Comparison of ENCODE assay signal across 26 cellular contexts in the genomic region with DNA sequence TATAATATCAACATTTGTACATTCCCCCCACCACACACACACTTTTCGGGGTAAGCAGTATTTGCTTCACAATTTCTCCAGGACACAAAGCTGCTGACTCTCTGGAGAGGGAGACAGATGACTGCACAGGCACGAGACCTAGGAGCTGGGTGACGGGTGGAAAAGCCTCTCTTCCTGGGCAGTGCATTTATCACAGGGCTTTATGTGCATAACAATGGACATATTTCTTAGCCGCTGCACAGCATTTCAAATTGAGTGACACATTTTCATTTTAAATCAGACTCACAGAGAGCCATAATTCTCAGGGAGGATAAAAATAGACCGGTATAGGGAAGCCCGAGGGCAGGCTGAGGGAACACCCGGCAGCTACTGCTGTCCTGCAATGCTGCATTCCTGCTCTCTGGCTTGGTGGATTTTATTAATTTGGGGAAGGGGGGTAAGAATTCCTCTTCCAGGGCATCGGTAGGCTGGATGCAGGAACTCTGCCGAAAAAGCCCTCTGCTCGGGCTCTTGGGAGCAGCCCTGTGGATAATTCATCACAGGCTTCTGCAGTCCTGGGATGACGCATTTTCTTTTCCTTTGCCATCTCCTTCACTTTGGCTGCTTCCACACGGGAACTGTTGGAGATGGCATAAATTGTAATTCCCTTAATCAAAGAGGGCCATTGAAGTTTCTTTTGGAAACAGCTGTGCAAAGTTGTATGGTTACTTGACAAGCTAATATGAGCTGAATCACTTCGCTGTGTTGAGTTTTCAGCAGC.
DNase-seq lines count a peak whose midpoint lies in the region; ATAC-seq and TF ChIP-seq lines count a peak whose summit lies in the region.
"Had no signal": no experiment of that assay in that cellular context is flagged by ENCODE, and none has a peak within 500 bp of the region (broad histone marks: within the 10 kb centered on the region; RNA-seq: fewer than 3 reads in every experiment).

No MANE protein-coding gene starts in this region.

- H2AK5ac ChIP-seq in mesenchymal stem cell (ENCODE audit: low read length, severe bottlenecking): no peak overlapping the region

- no peaks in the 10 kb centered on the region for H3K4me1 Mint-ChIP-seq in activated T-helper 1 cell treated with anti-CD3 and anti-CD28 coated beads, Interleukin-12 subunit alpha, Interleukin-12 subunit beta, Interleukin-2, Interleukin-4 antibody, amounts not matched to agents 30 ng/mL and 10 ng/mL and 1 ng/mL, durations not matched to agents 14 hours and 24 hours and 36 hours (ENCODE audit: low read depth)
- H3K4me1 Mint-ChIP-seq: activated CD4-positive, alpha-beta T cell treated with anti-CD3 and anti-CD28 coated beads for 36 hours; GM23338; naive B cell had no signal

- in situ Hi-C loops in HAP-1 (cut with MboI; ENCODE audit: low sequenced_read_pairs) (no loop called here), astrocyte of the spinal cord (cut with HindIII; ENCODE audit: low sequenced_read_pairs) (no loop called here)

- H3K36me3 ChIP-seq in HAP-1 (replicated peaks) (no peaks in the 10 kb centered on the region), mesenchymal stem cell (ENCODE audit: control insufficient read depth in 1 of 2, insufficient read depth in 2 of 2, low read depth in 1 of 2, low read length in 2 of 2) (no peaks in the 10 kb centered on the region)
- H3K36me3 ChIP-seq: adrenal gland, SJCRH30 had no signal

- peak overlapping the region; percentile 32 for H3K4me2 ChIP-seq in mesenchymal stem cell (ENCODE audit: low read length, poor library complexity, severe bottlenecking)
- H3K4me2 ChIP-seq: GM23338, KMS-11 had no signal

- no peak overlapping the region for H3K14ac ChIP-seq in mesenchymal stem cell (ENCODE audit: low read length in 2 of 2)

- no peak overlapping the region for H3K4me3 ChIP-seq in HAP-1
- no peak overlapping the region for H3K4me3 ChIP-seq in astrocyte of the spinal cord (ENCODE audit: low read depth, low read length)
- H3K4me3 ChIP-seq in mesenchymal stem cell (ENCODE audit: insufficient read depth in 1 of 2, low read depth in 1 of 2, low read length in 2 of 2): no peak overlapping the region
- H3K4me3 ChIP-seq: adrenal gland, GM23338, Peyer's patch, SJCRH30 had no signal

- no peak overlapping the region for H2BK12ac ChIP-seq in mesenchymal stem cell (ENCODE audit: low read length in 2 of 2)

- H4K8ac ChIP-seq in mesenchymal stem cell (ENCODE audit: low read length): no peak overlapping the region

- H3K4ac ChIP-seq in mesenchymal stem cell (ENCODE audit: low read depth in 1 of 2, low read length in 2 of 2): no peak overlapping the region

- no peak overlapping the region for H3K27ac Mint-ChIP-seq in activated T-helper 1 cell treated with anti-CD3 and anti-CD28 coated beads, Interleukin-12 subunit alpha, Interleukin-12 subunit beta, Interleukin-2, Interleukin-4 antibody, amounts not matched to agents 30 ng/mL and 10 ng/mL and 1 ng/mL, durations not matched to agents 14 hours and 24 hours and 36 hours
- H3K27ac Mint-ChIP-seq: activated CD4-positive, alpha-beta T cell treated with anti-CD3 and anti-CD28 coated beads for 36 hours; GM23338; T-helper 1 cell treated with Interleukin-12 subunit alpha and Interleukin-12 subunit beta and Interleukin-4 antibody, amounts not matched to agents 30 μg/mL and 1 μg/mL, for 36 hours had no signal

- ATAC-seq in HG03469 (IDR thresholded peaks at IDR 0.05; ENCODE audit: unreplicated experiment): no peak
- ATAC-seq: activated CD4-positive, alpha-beta T cell treated with anti-CD3 and anti-CD28 coated beads for 36 hours; activated T-cell treated with anti-CD3 and anti-CD28 coated beads, Interleukin-2, amount 50 U/mL, for 4 hours; GM23338; right cardiac atrium; stimulated activated naive CD8-positive, alpha-beta T cell treated with anti-CD3 and anti-CD28 coated beads, Interleukin-15, Interleukin-2, amounts not matched to agents 100 U/mL and 50 U/mL, for 24 hours had no signal

- peak; percentile 63 to 77 for DNase-seq in HAP-1 (ENCODE audit: low spot score in 2 of 2)
- peak; percentile 23 for DNase-seq in astrocyte of the spinal cord (ENCODE audit: low read depth, low spot score)
- no peak for DNase-seq in mesenchymal stem cell
- DNase-seq in NCI-H2081 treated with DMSO at 0.1 percent for 48 hours (lab: John Stamatoyannopoulos, UW): no peak
- DNase-seq in activated T-helper 1 cell treated with anti-CD3 and anti-CD28 coated beads, Interleukin-12 subunit alpha, Interleukin-12 subunit beta, Interleukin-2, Interleukin-4 antibody, amounts not matched to agents 30 ng/mL and 10 ng/mL and 1 ng/mL, durations not matched to agents 14 hours and 24 hours and 36 hours (ENCODE audit: low spot score): no peak
- DNase-seq in stimulated activated CD4-positive, alpha-beta T cell treated with anti-CD3 and anti-CD28 coated beads, Interleukin-2, amount 100 ng/mL, for 48 hours: no peak
- DNase-seq: activated CD4-positive, alpha-beta T cell treated with anti-CD3 and anti-CD28 coated beads for 36 hours; activated naive CD4-positive, alpha-beta T cell; activated T-cell treated with anti-CD3 and anti-CD28 coated beads, Interleukin-2, amount 50 U/mL, for 4 hours; adrenal gland; DMS53; GDM1; glutamatergic neuron; MV-4-11; naive B cell; NCI-H146; NCI-H2171 treated with DMSO at 0.1 percent for 48 hours; NCI-H526; Peyer's patch; right cardiac atrium; SJCRH30; stimulated activated naive CD8-positive, alpha-beta T cell treated with anti-CD3 and anti-CD28 coated beads, Interleukin-15, Interleukin-2, amounts not matched to agents 100 U/mL and 50 U/mL, for 24 hours had no signal

- H3K79me1 ChIP-seq in mesenchymal stem cell (replicated peaks; ENCODE audit: low read length, poor library complexity, severe bottlenecking): no peaks in the 10 kb centered on the region

- peak overlapping the region; percentile 44 for H3K9ac ChIP-seq in mesenchymal stem cell (ENCODE audit: low read length)
- H3K9ac ChIP-seq: KMS-11 had no signal

- peaks cover 6% of the 10 kb centered on the region for H3K4me1 ChIP-seq in HAP-1
- peaks cover 10% of the 10 kb centered on the region for H3K4me1 ChIP-seq in mesenchymal stem cell (ENCODE audit: control insufficient read depth, insufficient read depth, low read depth, low read length)
- H3K4me1 ChIP-seq: adrenal gland, Peyer's patch, SJCRH30 had no signal

- H3K27me3 Mint-ChIP-seq in activated T-helper 1 cell treated with anti-CD3 and anti-CD28 coated beads, Interleukin-12 subunit alpha, Interleukin-12 subunit beta, Interleukin-2, Interleukin-4 antibody, amounts not matched to agents 30 ng/mL and 10 ng/mL and 1 ng/mL, durations not matched to agents 14 hours and 24 hours and 36 hours (ENCODE audit: insufficient read depth): peaks cover 21% of the 10 kb centered on the region

- peak overlapping the region; percentile 82 for H3K27ac ChIP-seq in mesenchymal stem cell (ENCODE audit: low read length, poor library complexity, severe bottlenecking)
- H3K27ac ChIP-seq: adrenal gland, KMS-11, Peyer's patch, SJCRH30 had no signal

- no peak overlapping the region for H3K4me3 Mint-ChIP-seq in activated T-helper 1 cell treated with anti-CD3 and anti-CD28 coated beads, Interleukin-12 subunit alpha, Interleukin-12 subunit beta, Interleukin-2, Interleukin-4 antibody, amounts not matched to agents 30 ng/mL and 10 ng/mL and 1 ng/mL, durations not matched to agents 14 hours and 24 hours and 36 hours
- H3K4me3 Mint-ChIP-seq: activated CD4-positive, alpha-beta T cell treated with anti-CD3 and anti-CD28 coated beads for 36 hours; activated T-cell treated with anti-CD3 and anti-CD28 coated beads, Interleukin-2, amount 50 U/mL, for 4 hours; GM23338; naive B cell; T-helper 1 cell treated with Interleukin-12 subunit alpha and Interleukin-12 subunit beta and Interleukin-4 antibody, amounts not matched to agents 30 μg/mL and 1 μg/mL, for 36 hours had no signal

- no peaks in the 10 kb centered on the region for H3K36me3 Mint-ChIP-seq in activated T-helper 1 cell treated with anti-CD3 and anti-CD28 coated beads, Interleukin-12 subunit alpha, Interleukin-12 subunit beta, Interleukin-2, Interleukin-4 antibody, amounts not matched to agents 30 ng/mL and 10 ng/mL and 1 ng/mL, durations not matched to agents 14 hours and 24 hours and 36 hours (ENCODE audit: low read depth)
- H3K36me3 Mint-ChIP-seq: naive B cell had no signal

- no peak overlapping the region for H2AFZ ChIP-seq in mesenchymal stem cell (ENCODE audit: low read depth, low read length)
- H2AFZ ChIP-seq: GM23338 had no signal

- H3K23ac ChIP-seq in mesenchymal stem cell (ENCODE audit: low read length in 2 of 2): no peak overlapping the region

- H2BK5ac ChIP-seq in mesenchymal stem cell (ENCODE audit: low read depth, low read length, poor library complexity, severe bottlenecking): no peak overlapping the region

- H3K9me3 ChIP-seq in HAP-1: peaks cover 4% of the 10 kb centered on the region; the same call in 1 of the 2 replicates
- H3K9me3 ChIP-seq in mesenchymal stem cell (ENCODE audit: control insufficient read depth, low read length): no peaks in the 10 kb centered on the region
- H3K9me3 ChIP-seq: adrenal gland, Peyer's patch, SJCRH30 had no signal

- H4K91ac ChIP-seq in mesenchymal stem cell (ENCODE audit: low read length): no peak overlapping the region

- H3K27me3 ChIP-seq in HAP-1 (ENCODE audit: low read depth): no peaks in the 10 kb centered on the region
- H3K27me3 ChIP-seq in mesenchymal stem cell (ENCODE audit: control insufficient read depth in 1 of 2, insufficient read depth in 1 of 2, low read length in 2 of 2): peaks cover 0 to 27% of the 10 kb centered on the region in 2 experiments
- H3K27me3 ChIP-seq: Peyer's patch, SJCRH30 had no signal

- H3K9me3 Mint-ChIP-seq in activated T-helper 1 cell treated with anti-CD3 and anti-CD28 coated beads, Interleukin-12 subunit alpha, Interleukin-12 subunit beta, Interleukin-2, Interleukin-4 antibody, amounts not matched to agents 30 ng/mL and 10 ng/mL and 1 ng/mL, durations not matched to agents 14 hours and 24 hours and 36 hours: no peaks in the 10 kb centered on the region
- H3K9me3 Mint-ChIP-seq: activated T-cell treated with anti-CD3 and anti-CD28 coated beads, Interleukin-2, amount 50 U/mL, for 4 hours; T-helper 1 cell treated with Interleukin-12 subunit alpha and Interleukin-12 subunit beta and Interleukin-4 antibody, amounts not matched to agents 30 μg/mL and 1 μg/mL, for 36 hours had no signal

- WGBS in mesenchymal stem cell: 84% methylated on average over 12 of the region's 13 CpGs

- no peak for TF ChIP-seq CTCF in astrocyte of the spinal cord (IDR thresholded peaks at IDR 0.05; ENCODE audit: low read depth, low read length)

- H3K18ac ChIP-seq in mesenchymal stem cell (ENCODE audit: low read depth in 1 of 2, low read length in 2 of 2): no peak overlapping the region

- H2BK120ac ChIP-seq in mesenchymal stem cell (ENCODE audit: low read depth, low read length): no peak overlapping the region

- no peak overlapping the region for H2BK15ac ChIP-seq in mesenchymal stem cell (ENCODE audit: low read depth, poor library complexity, severe bottlenecking)

- intact Hi-C loops in activated T-helper 1 cell treated with anti-CD3 and anti-CD28 coated beads, Interleukin-12 subunit alpha, Interleukin-12 subunit beta, Interleukin-2, Interleukin-4 antibody, amounts not matched to agents 30 ng/mL and 10 ng/mL and 1 ng/mL, durations not matched to agents 14 hours and 24 hours and 36 hours (cut with micrococcal nuclease): no loop called here

Comparison
In these comparisons a context has a peak if more than half of its experiments do, and no peak if none do; other contexts are left out.
1. DNase-seq: peak in HAP-1 (2 of 2) and astrocyte of the spinal cord (single experiment); none in mesenchymal stem cell (single experiment), NCI-H2081 treated with DMSO at 0.1 percent for 48 hours (single experiment), activated T-helper 1 cell treated with anti-CD3 and anti-CD28 coated beads, Interleukin-12 subunit alpha, Interleukin-12 subunit beta, Interleukin-2, Interleukin-4 antibody, amounts not matched to agents 30 ng/mL and 10 ng/mL and 1 ng/mL, durations not matched to agents 14 hours and 24 hours and 36 hours (single experiment) and stimulated activated CD4-positive, alpha-beta T cell treated with anti-CD3 and anti-CD28 coated beads, Interleukin-2, amount 100 ng/mL, for 48 hours (0 of 2).